19 cellular contexts compared by ENCODE assay signal in the genomic region with DNA sequence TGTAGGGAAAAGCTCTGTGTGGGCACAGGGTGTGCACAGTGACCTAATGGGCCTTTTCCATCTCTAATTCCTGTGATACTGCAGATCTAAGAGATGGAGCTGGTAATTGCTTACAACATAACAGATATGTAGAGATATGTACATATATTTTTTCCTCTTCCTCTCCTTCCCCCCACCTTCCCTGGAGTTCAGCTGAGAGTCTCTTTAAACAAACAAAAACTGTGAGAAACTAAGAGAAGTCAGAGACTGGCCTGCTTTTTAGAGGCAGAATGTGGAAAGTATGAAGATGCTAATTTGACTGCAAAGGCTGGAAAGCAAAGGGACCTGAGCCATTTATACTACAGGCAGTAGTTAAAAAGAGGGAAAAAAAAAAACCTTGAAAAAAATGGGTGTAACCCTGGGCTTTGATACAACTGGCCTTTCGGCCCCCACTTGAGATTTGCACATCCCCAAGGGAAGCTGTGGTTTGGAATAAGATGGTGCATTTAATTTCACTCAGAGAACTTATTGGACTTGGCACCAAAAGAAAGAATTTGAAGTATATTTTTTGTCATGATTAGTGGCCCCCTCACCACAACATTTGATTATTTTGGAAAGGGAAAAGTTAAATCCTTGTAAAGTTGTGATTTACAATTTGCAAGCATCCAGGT.
DNase-seq lines count a peak whose midpoint lies in the region; ATAC-seq and TF ChIP-seq lines count a peak whose summit lies in the region.
"Had no signal": no experiment of that assay in that cellular context is flagged by ENCODE, and none has a peak within 500 bp of the region (broad histone marks: within the 10 kb centered on the region; RNA-seq: fewer than 3 reads in every experiment).

No MANE protein-coding gene starts in this region.

- H3K9me1 ChIP-seq in IMR-90 (ENCODE audit: insufficient read depth, low read length) = no peaks in the 10 kb centered on the region

- peak overlapping the region in 1 of 2 experiments; percentile 36; a peak in 2 of 4 replicates for H4K8ac ChIP-seq in IMR-90 (ENCODE audit: low read depth in 2 of 2, low read length in 2 of 2)

- no peaks in the 10 kb centered on the region for H3K9me3 ChIP-seq in IMR-90 (ENCODE audit: control insufficient read depth, insufficient read depth, low read length)
- H3K9me3 ChIP-seq in mammary epithelial cell (replicated peaks; ENCODE audit: insufficient read depth, low read length) = no peaks in the 10 kb centered on the region
- no peaks in the 10 kb centered on the region for H3K9me3 ChIP-seq in thoracic aorta

- peak overlapping the region; percentile 57 for H2BK120ac ChIP-seq in IMR-90 (ENCODE audit: low read depth, low read length)

- intact Hi-C loops in IMR-90 (cut with micrococcal nuclease) (loop anchor here (5.0 to 10.0 kb wide), 2 partner anchors 505 to 733 kb away; no protein-coding TSS in a partner anchor), mammary epithelial cell (cut with micrococcal nuclease) (no loop called here)

- peak overlapping the region; percentile 15 for H3K14ac ChIP-seq in IMR-90 (replicated peaks; ENCODE audit: low read depth, low read length)

- H3K4me3 ChIP-seq in IMR-90 (ENCODE audit: insufficient read depth, low read depth, low read length) (no peak overlapping the region), mammary epithelial cell (replicated peaks in 1 of 3; ENCODE audit: insufficient read depth in 1 of 3, low read depth in 2 of 3, low read length in 3 of 3) (no peak overlapping the region), thoracic aorta (peak overlapping the region; percentile 58)
- H3K4me3 ChIP-seq: SK-N-MC had no signal

- WGBS in IMR-90 (ENCODE audit: extremely low coverage in 2 of 2, insufficient read length in 1 of 2), 2 experiments = no CpG with 5 or more reads among the region's 1 CpG
- 78% methylated on average over 1 of the region's 1 CpG for WGBS in mammary epithelial cell (ENCODE audit: low coverage, missing lambda C conversion rate)

- peak overlapping the region; percentile 62 for H3K4ac ChIP-seq in IMR-90 (ENCODE audit: low read depth, low read length)

- in situ Hi-C loops in IMR-90 (cut with MboI; ENCODE audit: low sequenced_read_pairs) (no loop called here), mammary epithelial cell (cut with MboI; ENCODE audit: low sequenced_read_pairs in 2 of 2) (no loop called here)

- CTCF ChIA-PET in IMR-90 (lab: Yijun Ruan, JAX) = no interaction called here
- CTCF ChIA-PET in mammary epithelial cell (lab: Charles Lee; ENCODE audit: low non-redundant PET) = no interaction called here

- DNase-seq in IMR-90 = peak; percentile 28
- no peak for DNase-seq in mammary epithelial cell
- DNase-seq in iris pigment epithelial cell (ENCODE audit: low read depth) = peak; percentile 47
- no peak for DNase-seq in thoracic aorta (ENCODE audit: low spot score)
- no peak for DNase-seq in central memory CD4-positive, alpha-beta T cell
- no peak for DNase-seq in activated gamma-delta T cell (lab: John Stamatoyannopoulos, UW)
- DNase-seq: activated CD4-positive, alpha-beta T cell treated with anti-CD3 and anti-CD28 coated beads, Interleukin-2, amount 50 U/mL, for 1 hour; activated T-cell treated with anti-CD3 and anti-CD28 coated beads for 4 hours; C1 segment of cervical spinal cord; immature natural killer cell; mesendoderm; NCI-H187 treated with DMSO at 0.1 percent for 48 hours; NCI-H524; OCI-M1; retina; stimulated activated CD4-positive, alpha-beta T cell treated with anti-CD3 and anti-CD28 coated beads, Interleukin-2, amount 100 ng/mL, for 48 hours had no signal

- no peak for TF ChIP-seq CTCF in IMR-90 (conservative IDR thresholded peaks at IDR 0.05; ENCODE audit: low read depth, low read length)
- no peak for TF ChIP-seq CTCF in mammary epithelial cell (conservative IDR thresholded peaks at IDR 0.05 in 1 of 2, IDR thresholded peaks at IDR 0.05 in 1 of 2; ENCODE audit: extremely low read depth in 1 of 2, insufficient read depth in 1 of 2, low read depth in 1 of 2, low read length in 2 of 2)
- no peak for TF ChIP-seq CTCF in thoracic aorta (IDR thresholded peaks at IDR 0.05)

- H2AK9ac ChIP-seq in IMR-90 (replicated peaks; ENCODE audit: low read depth, low read length, poor library complexity) = no peak overlapping the region

- no peaks in the 10 kb centered on the region for H3K36me3 ChIP-seq in IMR-90 (ENCODE audit: control insufficient read depth, insufficient read depth, low read length)
- no peaks in the 10 kb centered on the region for H3K36me3 ChIP-seq in mammary epithelial cell (ENCODE audit: insufficient read depth, low read length)
- H3K36me3 ChIP-seq in thoracic aorta = no peaks in the 10 kb centered on the region

- H4K91ac ChIP-seq in IMR-90 (ENCODE audit: insufficient read depth, low read depth, low read length) = peak overlapping the region; percentile 20

- no peak overlapping the region for H2AK5ac ChIP-seq in IMR-90 (ENCODE audit: low read depth, low read length)

- POLR2A ChIA-PET in IMR-90 (lab: Charles Lee; ENCODE audit: unreplicated experiment) = interaction anchor here (1.4 kb wide), 1 partner anchor 15 kb away, joined by 19 read pairs; no protein-coding TSS in a partner anchor

- no peak for TF ChIP-seq POLR2A in IMR-90 (IDR thresholded peaks at IDR 0.05; ENCODE audit: low read depth, low read length)

- H3K4me1 ChIP-seq in IMR-90 (ENCODE audit: control insufficient read depth, insufficient read depth, low read length) (peaks cover 12% of the 10 kb centered on the region), mammary epithelial cell (ENCODE audit: insufficient read depth, low read length) (no peaks in the 10 kb centered on the region), thoracic aorta (ENCODE audit: control insufficient read depth in 1 of 2, low read depth in 2 of 2) (peaks cover 6 to 24% of the 10 kb centered on the region in 2 donors)

- no peak for TF ChIP-seq RAD21 in IMR-90 (IDR thresholded peaks at IDR 0.05; ENCODE audit: low read length)

- peak overlapping the region; percentile 30; the same call in 1 of the 2 replicates for H2BK20ac ChIP-seq in IMR-90 (ENCODE audit: low read depth, low read length)

- peak overlapping the region; percentile 69 for H2BK5ac ChIP-seq in IMR-90 (ENCODE audit: low read depth, low read length, poor library complexity, severe bottlenecking)

- H2BK15ac ChIP-seq in IMR-90 (ENCODE audit: low read depth, low read length) = peak overlapping the region; percentile 68; the same call in 1 of the 3 replicates

- dilution Hi-C loops in IMR-90 (cut with HindIII; ENCODE audit: low sequenced_read_pairs, unreplicated experiment) (no loop called here), mammary epithelial cell (cut with HindIII; ENCODE audit: low sequenced_read_pairs) (no loop called here)

- H4K20me1 ChIP-seq in IMR-90 (ENCODE audit: insufficient read depth, low read length) (no peaks in the 10 kb centered on the region), mammary epithelial cell (ENCODE audit: insufficient read depth, low read length) (no peaks in the 10 kb centered on the region)

- H3K23ac ChIP-seq in IMR-90 (ENCODE audit: low read depth, low read length) = peak overlapping the region; percentile 11; the same call in 1 of the 2 replicates

- no peak overlapping the region; the same call in 1 of the 2 replicates for H3K56ac ChIP-seq in IMR-90 (ENCODE audit: extremely low read depth, insufficient read depth, low read length)

- H3K18ac ChIP-seq in IMR-90 (ENCODE audit: low read depth, low read length) = peak overlapping the region; percentile 47

- H3K4me2 ChIP-seq in IMR-90 (ENCODE audit: low read depth, low read length) (peak overlapping the region; percentile 27; the same call in 1 of the 2 replicates), mammary epithelial cell (ENCODE audit: insufficient read depth, low read depth, low read length) (no peak overlapping the region)

- H3K27me3 ChIP-seq in IMR-90 (ENCODE audit: control insufficient read depth, insufficient read depth, low read length) = no peaks in the 10 kb centered on the region; the same call in 1 of the 2 replicates
- no peaks in the 10 kb centered on the region for H3K27me3 ChIP-seq in mammary epithelial cell (ENCODE audit: insufficient read depth, low read length)
- H3K27me3 ChIP-seq in thoracic aorta (replicated peaks; ENCODE audit: insufficient read depth) = no peaks in the 10 kb centered on the region

- ATAC-seq in IMR-90 (ENCODE audit: low read depth) (peak; percentile 41), thoracic aorta (ENCODE audit: insufficient number of reproducible peaks, low FRiP score, low read depth) (no peak), HG03045 (IDR thresholded peaks at IDR 0.05; ENCODE audit: unreplicated experiment) (no peak), GM18909 (IDR thresholded peaks at IDR 0.05; ENCODE audit: poor library complexity, unreplicated experiment) (no peak)

- H3K27ac ChIP-seq in IMR-90 (ENCODE audit: insufficient read depth, low read length) (peak overlapping the region; percentile 45; the same call in 1 of the 2 replicates), mammary epithelial cell (ENCODE audit: insufficient read depth, low read depth, low read length) (no peak overlapping the region), thoracic aorta (peak overlapping the region; percentile 52 to 53)
- H3K27ac ChIP-seq: SK-N-MC had no signal

- H3K79me2 ChIP-seq in mammary epithelial cell (ENCODE audit: insufficient read depth, low read length) = no peaks in the 10 kb centered on the region

- H3K9ac ChIP-seq in IMR-90 (ENCODE audit: low read depth, low read length) = peak overlapping the region; percentile 19
- H3K9ac ChIP-seq in mammary epithelial cell (ENCODE audit: insufficient read depth, low read length) = no peak overlapping the region

- no peaks in the 10 kb centered on the region for H3K79me1 ChIP-seq in IMR-90 (ENCODE audit: low read depth in 1 of 2, low read length in 2 of 2)

- H2AFZ ChIP-seq in IMR-90 (replicated peaks; ENCODE audit: low read length, poor library complexity) (no peak overlapping the region), mammary epithelial cell (ENCODE audit: low read depth, low read length) (peak overlapping the region; percentile 40)

- peak overlapping the region; percentile 64 for H4K5ac ChIP-seq in IMR-90 (ENCODE audit: low read depth, low read length)

- no TSS peak for BruUV-seq in IMR-90 (replicated peaks; lab: Mats Ljungman, UMichigan)
- no TSS peak for BruUV-seq in mammary epithelial cell (replicated peaks; lab: Mats Ljungman, UMichigan)

TF ChIP-seq in IMR-90, 13 proteins besides CTCF, POLR2A, EP300 and RAD21:
- TF ChIP-seq FOS (IDR thresholded peaks at IDR 0.05; ENCODE audit: low read depth, low read length) (no peak), CHD1 (IDR thresholded peaks at IDR 0.05; ENCODE audit: low read depth, low read length) (no peak), RCOR1 (IDR thresholded peaks at IDR 0.05; ENCODE audit: insufficient replicate concordance, low read length) (no peak), NFE2L2 (IDR thresholded peaks at IDR 0.05; ENCODE audit: low read depth, low read length) (no peak)

Comparison
In these comparisons a context has a peak if more than half of its experiments do, and no peak if none do; other contexts are left out.
1. DNase-seq: peak in IMR-90 (single experiment) and iris pigment epithelial cell (single experiment); none in mammary epithelial cell (single experiment), thoracic aorta (single experiment), central memory CD4-positive, alpha-beta T cell (single experiment) and activated gamma-delta T cell (single experiment).